1 cellular context compared by ENCODE assay signal in genomic region chr1:9375912-9376311, GRCh38.
TF ChIP-seq lines count a peak whose summit lies in the region.

No MANE protein-coding gene starts in this region.

TF ChIP-seq in IMR-90, 13 proteins besides CTCF, POLR2A, EP300 and RAD21:
- no peak for TF ChIP-seq MXI1 (IDR thresholded peaks at IDR 0.05; ENCODE audit: borderline replicate concordance, low read depth, low read length)
- no peak for TF ChIP-seq CEBPB (IDR thresholded peaks at IDR 0.05; ENCODE audit: low read depth, low read length)
- no peak for TF ChIP-seq MAFK (IDR thresholded peaks at IDR 0.05; ENCODE audit: low read depth, low read length)
- TF ChIP-seq CHD1 (IDR thresholded peaks at IDR 0.05; ENCODE audit: low read depth, low read length): no peak
- TF ChIP-seq RCOR1 (IDR thresholded peaks at IDR 0.05; ENCODE audit: insufficient replicate concordance, low read length): no peak
